Comparison of ENCODE assay signal across 8 cellular contexts in genomic region chr10:53029872-53030849, GRCh38.
DNase-seq lines count a peak whose midpoint lies in the region; ATAC-seq, FAIRE-seq and TF ChIP-seq lines count a peak whose summit lies in the region.
"Not testable (repeated sequence)": the region's sequence is repeated elsewhere in the genome, so short reads cannot be mapped to it uniquely, and the experiment has no call there.

No MANE protein-coding gene starts in this region.

- not testable (repeated sequence) for H3K9me3 Mint-ChIP-seq in Calu3 (ENCODE audit: low read depth, unreplicated experiment)

- H3K27ac ChIP-seq in RWPE2 (ENCODE audit: poor library complexity, severe bottlenecking): peak overlapping the region; percentile 93
- H3K27ac ChIP-seq in H1 (ENCODE audit: low read depth, low read length): not testable (repeated sequence)
- H3K27ac ChIP-seq in smooth muscle cell (ENCODE audit: low read depth): peak overlapping the region; percentile 78

- not testable (repeated sequence) for H3K27me3 ChIP-seq in RWPE2 (ENCODE audit: insufficient read depth, poor library complexity, severe bottlenecking); H1 (replicated peaks in 1 of 4; ENCODE audit: control insufficient read depth in 3 of 4, extremely low read depth in 1 of 4, insufficient read depth in 3 of 4, low read length in 3 of 4); smooth muscle cell (ENCODE audit: low read depth)

- not testable (repeated sequence) for H4K5ac ChIP-seq in H1 (ENCODE audit: insufficient read length, low read depth, low read length)

- H3K4me1 Mint-ChIP-seq in Calu3 (ENCODE audit: low read depth, unreplicated experiment): peaks cover 22% of the 10 kb centered on the region

- H3F3A ChIP-seq in smooth muscle cell (ENCODE audit: low read depth): not testable (repeated sequence)

- not testable (repeated sequence) for H3K9ac ChIP-seq in H1 (replicated peaks in 1 of 4; ENCODE audit: extremely low read depth in 1 of 4, low read depth in 3 of 4, low read length in 3 of 4); smooth muscle cell (ENCODE audit: low read depth)

- not testable (repeated sequence) for H4K20me1 ChIP-seq in H1 (replicated peaks in 1 of 2; ENCODE audit: control insufficient read depth in 1 of 2, insufficient read depth in 2 of 2, low read length in 2 of 2); smooth muscle cell (ENCODE audit: low read depth)

- not testable (repeated sequence) for H3K9me3 ChIP-seq in RWPE2 (ENCODE audit: severe bottlenecking); H1 (ENCODE audit: insufficient read depth in 2 of 2, low read depth in 1 of 2, low read length in 1 of 2); smooth muscle cell (replicated peaks; ENCODE audit: low read depth)

- POLR2A ChIA-PET in H1 (lab: Charles Lee; ENCODE audit: partially characterized antibody): interaction anchor here (1.0 kb wide), 1 partner anchor 18 kb away, joined by 3 read pairs; no protein-coding TSS in a partner anchor

- peak overlapping the region; percentile 97 for H2BK120ac ChIP-seq in H1 (replicated peaks; ENCODE audit: low read depth, low read length)

- H3K23ac ChIP-seq in H1 (ENCODE audit: insufficient read length): not testable (repeated sequence)

- H2AFZ ChIP-seq in H1 (ENCODE audit: low read length) (peak overlapping the region; percentile 68), smooth muscle cell (ENCODE audit: low read depth) (peak overlapping the region; percentile 64)

- intact Hi-C loops in Calu3 (cut with micrococcal nuclease; ENCODE audit: unreplicated experiment): not testable (repeated sequence)

- H3K18ac ChIP-seq in H1 (ENCODE audit: extremely low read depth, low read length): peak overlapping the region; percentile 65

- H3K79me1 ChIP-seq in H1 (ENCODE audit: low read depth, low read length): not testable (repeated sequence)

- not testable (repeated sequence) for H3K27me3 Mint-ChIP-seq in Calu3 (ENCODE audit: unreplicated experiment)

- not testable (repeated sequence) for H3K4me2 ChIP-seq in H1 (ENCODE audit: insufficient read depth in 1 of 2, low read depth in 2 of 2, low read length in 2 of 2)
- peak overlapping the region; percentile 75 for H3K4me2 ChIP-seq in smooth muscle cell

- DNase-seq in Calu3: peak; percentile 27
- peak; percentile 73 for DNase-seq in HT-29 (ENCODE audit: low spot score)
- DNase-seq in RWPE2 (ENCODE audit: low spot score); H1 (ENCODE audit: low read depth in 1 of 2, low spot score in 2 of 2); smooth muscle cell (lab: John Stamatoyannopoulos, UW; ENCODE audit: unreplicated experiment): not testable (repeated sequence)
- DNase-seq in kidney tubule cell (ENCODE audit: low spot score): peak; percentile 82

- peak overlapping the region; percentile 94 for H2BK5ac ChIP-seq in H1 (ENCODE audit: low read depth, low read length)

- BruUV-seq in Calu3 (replicated peaks; lab: Mats Ljungman, UMichigan): not testable (repeated sequence)

- H2BK12ac ChIP-seq in H1 (ENCODE audit: low read depth, low read length): peak overlapping the region; percentile 98

- 85% methylated on average over 8 of the region's 8 CpGs; no CpG with 5 or more reads in 1 of the 2 experiments for WGBS in H1 (ENCODE audit: extremely low coverage in 1 of 2, insufficient coverage in 1 of 2, insufficient read length in 1 of 2, insufficient replicate concordance in 2 of 2, low coverage in 1 of 2, low lambda C conversion rate in 2 of 2, missing lambda C conversion rate in 1 of 2), 2 experiments
- 12% methylated on average over 8 of the region's 8 CpGs for WGBS in smooth muscle cell (ENCODE audit: low lambda C conversion rate)

- peak overlapping the region; percentile 98 for H2AK5ac ChIP-seq in H1 (ENCODE audit: low read depth, low read length)

- not testable (repeated sequence) for TF ChIP-seq EP300 in H1 (IDR thresholded peaks at IDR 0.05; ENCODE audit: borderline replicate concordance in 1 of 2, low read depth in 2 of 2, low read length in 2 of 2)

- not testable (repeated sequence) for H4K8ac ChIP-seq in H1 (ENCODE audit: extremely low read depth, insufficient read depth, low read length)

- TF ChIP-seq POLR2A in H1 (IDR thresholded peaks at IDR 0.05; ENCODE audit: control extremely low read depth in 1 of 2, low read depth in 2 of 2, low read length in 2 of 2): not testable (repeated sequence)

- H3K4me3 ChIP-seq in RWPE2 (ENCODE audit: severe bottlenecking); H1 (ENCODE audit: extremely low read depth in 1 of 4, insufficient read depth in 2 of 4, low read depth in 3 of 4, low read length in 4 of 4): not testable (repeated sequence)
- H3K4me3 ChIP-seq in smooth muscle cell: peak overlapping the region; percentile 31

- not testable (repeated sequence) for H3K23me2 ChIP-seq in H1 (ENCODE audit: low read depth, low read length)

- peak overlapping the region; percentile 96; the same call in 1 of the 2 replicates for H2BK20ac ChIP-seq in H1 (ENCODE audit: low read length)

- H3K14ac ChIP-seq in H1 (ENCODE audit: insufficient read length): not testable (repeated sequence)

- peak overlapping the region; percentile 44 for H3K4ac ChIP-seq in H1 (replicated peaks; ENCODE audit: insufficient read length, low read depth, low read length)

- not testable (repeated sequence) for TF ChIP-seq CTCF in Calu3 (IDR thresholded peaks at IDR 0.05; ENCODE audit: unreplicated experiment); RWPE2 (IDR thresholded peaks at IDR 0.05; ENCODE audit: poor library complexity, severe bottlenecking); H1 (IDR thresholded peaks at IDR 0.05; ENCODE audit: control extremely low read depth in 1 of 3, insufficient read depth in 1 of 3, low read depth in 1 of 3, low read length in 3 of 3); smooth muscle cell (IDR thresholded peaks at IDR 0.05; ENCODE audit: borderline replicate concordance, insufficient read depth, poor library complexity, severe bottlenecking)

- H3K36me3 ChIP-seq in RWPE2 (ENCODE audit: low read depth); H1 (ENCODE audit: control insufficient read depth in 2 of 4, insufficient read depth in 4 of 4, low read length in 3 of 4); smooth muscle cell (ENCODE audit: low read depth): not testable (repeated sequence)

- CTCF ChIA-PET in Calu3 (lab: Charles Lee) (interaction anchor here (0.6 to 1.3 kb wide), 2 partner anchors 63 to 849 kb away, joined by 3 to 4 read pairs; no protein-coding TSS in a partner anchor), H1 (lab: Charles Lee; ENCODE audit: partially characterized antibody) (interaction anchor here (1.3 kb wide), 1 partner anchor 65 kb away, joined by 5 read pairs; no protein-coding TSS in a partner anchor)

- FAIRE-seq in H1 (lab: Jason Lieb, UNC): not testable (repeated sequence)

- ATAC-seq in GM19351 (IDR thresholded peaks at IDR 0.05; ENCODE audit: unreplicated experiment) (peak; percentile 53), HG02798 (IDR thresholded peaks at IDR 0.05; ENCODE audit: poor library complexity, unreplicated experiment) (peak; percentile 66), RWPE2 (ENCODE audit: low read depth) (peak; percentile 76)

- peaks cover 18% of the 10 kb centered on the region for H3K4me1 ChIP-seq in RWPE2 (ENCODE audit: insufficient read depth, poor library complexity, severe bottlenecking)
- H3K4me1 ChIP-seq in H1 (replicated peaks in 1 of 4; ENCODE audit: control insufficient read depth in 3 of 4, insufficient read depth in 4 of 4, low read length in 3 of 4); smooth muscle cell (ENCODE audit: low read depth): not testable (repeated sequence)

- peak overlapping the region; percentile 45 for H3K4me3 Mint-ChIP-seq in Calu3 (ENCODE audit: low read depth, unreplicated experiment)

- H3K56ac ChIP-seq in H1 (replicated peaks; ENCODE audit: insufficient read length, low read depth, low read length): not testable (repeated sequence)

- TF ChIP-seq RAD21 in H1 (IDR thresholded peaks at IDR 0.05 in 1 of 2, conservative IDR thresholded peaks at IDR 0.05 in 1 of 2; ENCODE audit: low read depth in 2 of 2, low read length in 2 of 2): not testable (repeated sequence)

- peak overlapping the region; percentile 91 for H4K91ac ChIP-seq in H1 (replicated peaks; ENCODE audit: insufficient read length, low read length)

- H3K27ac Mint-ChIP-seq in Calu3 (ENCODE audit: unreplicated experiment): peak overlapping the region; percentile 83

- not testable (repeated sequence) for H3K36me3 Mint-ChIP-seq in Calu3 (ENCODE audit: insufficient read depth, unreplicated experiment)

- H2BK15ac ChIP-seq in H1 (ENCODE audit: low read length): peak overlapping the region; percentile 53; the same call in 1 of the 2 replicates

- H3K79me2 ChIP-seq in H1 (ENCODE audit: control insufficient read depth in 1 of 2, insufficient read depth in 2 of 2, low read length in 2 of 2); smooth muscle cell (ENCODE audit: low read depth): not testable (repeated sequence)

TF ChIP-seq in H1, 55 proteins besides CTCF, POLR2A, EP300 and RAD21:
- TF ChIP-seq E2F6 (IDR thresholded peaks at IDR 0.05): peak; percentile 40; the same call in 1 of the 2 replicates
